24 cellular contexts compared by ENCODE assay signal in genomic region chr10:120424198-120424464, GRCh38. TPM values are rescaled to one million over a fixed set of nuclear protein-coding genes. Genes with fewer than 3 reads are reported as not detected.
"Had no signal": no experiment of that assay in that cellular context is flagged by ENCODE, and none has a peak within 500 bp of the region (broad histone marks: within the 10 kb centered on the region; RNA-seq: fewer than 3 reads in every experiment).

No MANE protein-coding gene starts in this region.

- DNase-seq: activated CD4-positive, alpha-beta memory T cell treated with anti-CD3 and anti-CD28 coated beads for 36 hours; activated CD4-positive, alpha-beta T cell treated with anti-CD3 and anti-CD28 coated beads for 36 hours; activated naive CD4-positive, alpha-beta T cell; activated naive CD8-positive, alpha-beta T cell treated with anti-CD3 and anti-CD28 coated beads, Interleukin-2, amount 10 ng/mL, durations not matched to agents 7 days and 5 days; central memory CD4-positive, alpha-beta T cell; erythroblast; heart left ventricle; kidney; midbrain; nephron progenitor cell; occipital lobe; stimulated activated CD4-positive, alpha-beta T cell treated with anti-CD3 and anti-CD28 coated beads, Interleukin-4, amount 100 ng/mL, for 4 hours; upper lobe of right lung had no signal

- H3K27me3 ChIP-seq: upper lobe of right lung had no signal

- H3K4me1 Mint-ChIP-seq: activated CD4-positive, alpha-beta T cell treated with anti-CD3 and anti-CD28 coated beads for 36 hours; activated naive CD8-positive, alpha-beta T cell treated with anti-CD3 and anti-CD28 coated beads, Interleukin-2, amount 10 ng/mL, durations not matched to agents 7 days and 5 days; activated T-helper 17 cell treated with anti-CD3 and anti-CD28 coated beads, Interleukin-2, amount 50 U/mL, for 72 hours; stimulated activated memory B cell treated with anti-CD40 and anti-IgM and Interleukin-4, amounts not matched to agents 10 μg/mL and 1 μg/mL and 100 μg/mL, for 72 hours had no signal

- H3K4me1 ChIP-seq: heart left ventricle, upper lobe of right lung had no signal

- H3K27ac Mint-ChIP-seq: activated CD4-positive, alpha-beta memory T cell treated with anti-CD3 and anti-CD28 coated beads for 36 hours; activated CD4-positive, alpha-beta T cell treated with anti-CD3 and anti-CD28 coated beads for 36 hours; activated naive CD8-positive, alpha-beta T cell treated with anti-CD3 and anti-CD28 coated beads, Interleukin-2, amount 10 ng/mL, durations not matched to agents 7 days and 5 days; activated T-helper 17 cell treated with anti-CD3 and anti-CD28 coated beads, Interleukin-2, amount 50 U/mL, for 72 hours; nephron progenitor cell; progenitor cell of endocrine pancreas; stimulated activated memory B cell treated with anti-CD40 and anti-IgM and Interleukin-4, amounts not matched to agents 10 μg/mL and 1 μg/mL and 100 μg/mL, for 72 hours; T-helper 2 cell treated with Interferon-gamma antibody and Interleukin-4, amounts not matched to agents 5 μg/mL and 100 μg/mL, for 36 hours; WTC11 had no signal

- H3K9me3 ChIP-seq: heart left ventricle, thoracic aorta, upper lobe of right lung had no signal

- FAIRE-seq: frontal cortex, kidney, TTC549 had no signal

- H3K27ac ChIP-seq: coronary artery, heart left ventricle, thoracic aorta, upper lobe of right lung had no signal

- H3K4me3 Mint-ChIP-seq: activated CD4-positive, alpha-beta memory T cell treated with anti-CD3 and anti-CD28 coated beads for 36 hours; activated CD4-positive, alpha-beta T cell treated with anti-CD3 and anti-CD28 coated beads for 36 hours; activated naive CD8-positive, alpha-beta T cell treated with anti-CD3 and anti-CD28 coated beads, Interleukin-2, amount 10 ng/mL, durations not matched to agents 7 days and 5 days; activated T-helper 17 cell treated with anti-CD3 and anti-CD28 coated beads, Interleukin-2, amount 50 U/mL, for 72 hours; brain; nephron progenitor cell; stimulated activated memory B cell treated with anti-CD40 and anti-IgM and Interleukin-4, amounts not matched to agents 10 μg/mL and 1 μg/mL and 100 μg/mL, for 72 hours; T-helper 2 cell treated with Interferon-gamma antibody and Interleukin-4, amounts not matched to agents 5 μg/mL and 100 μg/mL, for 36 hours; WTC11 had no signal

- H3K4me3 ChIP-seq: coronary artery, heart left ventricle, lung, thoracic aorta, upper lobe of right lung had no signal

- H3K36me3 ChIP-seq: heart left ventricle, thoracic aorta, upper lobe of right lung had no signal

- H3K9me3 Mint-ChIP-seq: activated CD4-positive, alpha-beta memory T cell treated with anti-CD3 and anti-CD28 coated beads for 36 hours; activated naive CD8-positive, alpha-beta T cell treated with anti-CD3 and anti-CD28 coated beads, Interleukin-2, amount 10 ng/mL, durations not matched to agents 7 days and 5 days; stimulated activated memory B cell treated with anti-CD40 and anti-IgM and Interleukin-4, amounts not matched to agents 10 μg/mL and 1 μg/mL and 100 μg/mL, for 72 hours; T-helper 2 cell treated with Interferon-gamma antibody and Interleukin-4, amounts not matched to agents 5 μg/mL and 100 μg/mL, for 36 hours; WTC11 had no signal

- H3K36me3 Mint-ChIP-seq: activated CD4-positive, alpha-beta memory T cell treated with anti-CD3 and anti-CD28 coated beads for 36 hours; activated naive CD8-positive, alpha-beta T cell treated with anti-CD3 and anti-CD28 coated beads, Interleukin-2, amount 10 ng/mL, durations not matched to agents 7 days and 5 days; brain; stimulated activated memory B cell treated with anti-CD40 and anti-IgM and Interleukin-4, amounts not matched to agents 10 μg/mL and 1 μg/mL and 100 μg/mL, for 72 hours; WTC11 had no signal

- H3K27me3 Mint-ChIP-seq: activated CD4-positive, alpha-beta T cell treated with anti-CD3 and anti-CD28 coated beads for 36 hours had no signal

RNA-seq across cellular contexts. Expression of gene PLPP4, which starts 32.9 kb away (rescaled TPM):
- total RNA-seq: activated CD4-positive, alpha-beta memory T cell treated with anti-CD3 and anti-CD28 coated beads for 36 hours; activated CD4-positive, alpha-beta T cell treated with anti-CD3 and anti-CD28 coated beads for 36 hours; activated naive CD8-positive, alpha-beta T cell treated with anti-CD3 and anti-CD28 coated beads, Interleukin-2, amount 10 ng/mL, durations not matched to agents 7 days and 5 days; activated T-helper 17 cell treated with anti-CD3 and anti-CD28 coated beads, Interleukin-2, amount 50 U/mL, for 72 hours; progenitor cell of endocrine pancreas; thoracic aorta had no signal
